1 cellular context compared by ENCODE assay signal in the genomic region with DNA sequence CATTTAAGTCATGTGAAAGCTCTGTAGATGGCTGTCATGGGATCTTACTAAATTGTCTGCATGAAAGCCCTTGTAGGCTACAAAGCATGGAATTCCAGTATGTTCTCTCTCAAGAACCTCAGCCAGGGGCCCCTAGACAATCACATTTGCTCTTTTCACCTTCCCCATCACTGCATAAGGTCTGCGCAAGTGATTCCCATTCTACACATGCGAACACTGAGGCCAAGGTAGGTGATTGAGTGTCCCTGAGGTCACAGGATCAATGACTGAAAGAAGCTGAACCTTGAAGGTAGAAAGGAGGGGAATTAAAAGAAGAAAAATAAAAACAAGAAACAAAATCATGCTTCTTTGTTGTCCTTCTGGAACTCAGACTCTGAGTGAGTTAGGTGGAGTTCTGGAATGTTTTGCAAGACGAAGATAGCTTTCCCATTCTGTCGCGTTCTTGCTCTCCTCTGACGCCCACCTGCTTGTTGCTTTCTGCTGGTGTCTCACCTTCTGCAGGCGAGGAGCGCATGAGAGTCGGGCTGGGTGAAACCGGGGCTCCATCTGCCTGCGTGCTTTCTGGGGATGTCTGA.
TF ChIP-seq lines count a peak whose summit lies in the region.

No MANE protein-coding gene starts in this region.

TF ChIP-seq in K562, 482 proteins besides CTCF, POLR2A, EP300 and RAD21 (continued from another document):
- TF ChIP-seq RBM25 (IDR thresholded peaks at IDR 0.05; ENCODE audit: low read depth, low read length, severe bottlenecking), result peak; percentile 63
- TF ChIP-seq, protein P1, sequence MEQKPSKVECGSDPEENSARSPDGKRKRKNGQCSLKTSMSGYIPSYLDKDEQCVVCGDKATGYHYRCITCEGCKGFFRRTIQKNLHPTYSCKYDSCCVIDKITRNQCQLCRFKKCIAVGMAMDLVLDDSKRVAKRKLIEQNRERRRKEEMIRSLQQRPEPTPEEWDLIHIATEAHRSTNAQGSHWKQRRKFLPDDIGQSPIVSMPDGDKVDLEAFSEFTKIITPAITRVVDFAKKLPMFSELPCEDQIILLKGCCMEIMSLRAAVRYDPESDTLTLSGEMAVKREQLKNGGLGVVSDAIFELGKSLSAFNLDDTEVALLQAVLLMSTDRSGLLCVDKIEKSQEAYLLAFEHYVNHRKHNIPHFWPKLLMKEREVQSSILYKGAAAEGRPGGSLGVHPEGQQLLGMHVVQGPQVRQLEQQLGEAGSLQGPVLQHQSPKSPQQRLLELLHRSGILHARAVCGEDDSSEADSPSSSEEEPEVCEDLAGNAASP (IDR thresholded peaks at IDR 0.05), result no peak
- no peak for TF ChIP-seq KAT8 (IDR thresholded peaks at IDR 0.05; ENCODE audit: low read depth)
- TF ChIP-seq, protein P2, sequence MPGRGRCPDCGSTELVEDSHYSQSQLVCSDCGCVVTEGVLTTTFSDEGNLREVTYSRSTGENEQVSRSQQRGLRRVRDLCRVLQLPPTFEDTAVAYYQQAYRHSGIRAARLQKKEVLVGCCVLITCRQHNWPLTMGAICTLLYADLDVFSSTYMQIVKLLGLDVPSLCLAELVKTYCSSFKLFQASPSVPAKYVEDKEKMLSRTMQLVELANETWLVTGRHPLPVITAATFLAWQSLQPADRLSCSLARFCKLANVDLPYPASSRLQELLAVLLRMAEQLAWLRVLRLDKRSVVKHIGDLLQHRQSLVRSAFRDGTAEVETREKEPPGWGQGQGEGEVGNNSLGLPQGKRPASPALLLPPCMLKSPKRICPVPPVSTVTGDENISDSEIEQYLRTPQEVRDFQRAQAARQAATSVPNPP (IDR thresholded peaks at IDR 0.05; ENCODE audit: borderline replicate concordance, insufficient read depth, insufficient read length), result no peak
